In genomic region chr5:36644727-36645126, GRCh38 we compare ENCODE assay signal across 17 cellular contexts. TPM values are rescaled to one million over a fixed set of nuclear protein-coding genes. Genes with fewer than 3 reads are reported as not detected.
A peak's percentile ranks its signal among the peaks of the same experiment; 100 is the strongest.
DNase-seq lines count a peak whose midpoint lies in the region; ATAC-seq, FAIRE-seq and TF ChIP-seq lines count a peak whose summit lies in the region.
"Had no signal": no experiment of that assay in that cellular context is flagged by ENCODE, and none has a peak within 500 bp of the region (broad histone marks: within the 10 kb centered on the region; RNA-seq: fewer than 3 reads in every experiment).

No MANE protein-coding gene starts in this region.

- H3K14ac ChIP-seq in mesenchymal stem cell (ENCODE audit: low read length in 2 of 2) = no peak overlapping the region

- H3K27ac ChIP-seq in left ventricle myocardium inferior (replicated peaks) (peak overlapping the region; percentile 91), right cardiac atrium (ENCODE audit: low read length) (no peak overlapping the region), astrocyte (ENCODE audit: low read depth, low read length) (no peak overlapping the region), mesenchymal stem cell (ENCODE audit: low read length, poor library complexity, severe bottlenecking) (no peak overlapping the region)
- H3K27ac ChIP-seq: BLaER1 treated with 17β-estradiol and CSF1 and Interleukin-3, amounts not matched to agents 10 nM and 100 nM had no signal

- H3K9me3 ChIP-seq in left ventricle myocardium inferior (replicated peaks) = no peaks in the 10 kb centered on the region
- H3K9me3 ChIP-seq in right cardiac atrium (ENCODE audit: control insufficient read depth, low read length) = no peaks in the 10 kb centered on the region
- no peaks in the 10 kb centered on the region for H3K9me3 ChIP-seq in astrocyte (ENCODE audit: insufficient read depth, low read depth, low read length)
- no peaks in the 10 kb centered on the region for H3K9me3 ChIP-seq in mesenchymal stem cell (ENCODE audit: control insufficient read depth, low read length)
- H3K9me3 ChIP-seq: BLaER1 treated with 17β-estradiol and CSF1 and Interleukin-3, amounts not matched to agents 10 nM and 100 nM had no signal

- peaks cover 43% of the 10 kb centered on the region for H3K4me1 Mint-ChIP-seq in astrocyte (ENCODE audit: low read depth, unreplicated experiment)
- no peaks in the 10 kb centered on the region for H3K4me1 Mint-ChIP-seq in T-helper 2 cell treated with Interferon-gamma antibody and Interleukin-4, amounts not matched to agents 5 μg/mL and 100 μg/mL, for 36 hours (ENCODE audit: low read depth)

- TF ChIP-seq CTCF in left ventricle myocardium inferior (IDR thresholded peaks at IDR 0.05; ENCODE audit: borderline replicate concordance) (no peak), astrocyte (IDR thresholded peaks at IDR 0.05; ENCODE audit: insufficient read depth, low read depth, low read length) (no peak)

- H4K8ac ChIP-seq in mesenchymal stem cell (ENCODE audit: low read length) = no peak overlapping the region

- H3K9me3 Mint-ChIP-seq in astrocyte (ENCODE audit: unreplicated experiment) = no peaks in the 10 kb centered on the region
- no peaks in the 10 kb centered on the region for H3K9me3 Mint-ChIP-seq in T-helper 2 cell treated with Interferon-gamma antibody and Interleukin-4, amounts not matched to agents 5 μg/mL and 100 μg/mL, for 36 hours

- H2BK15ac ChIP-seq in mesenchymal stem cell (ENCODE audit: low read depth, poor library complexity, severe bottlenecking) = no peak overlapping the region

- H4K91ac ChIP-seq in mesenchymal stem cell (ENCODE audit: low read length) = no peak overlapping the region

- no peak for DNase-seq in left ventricle myocardium inferior
- DNase-seq in right cardiac atrium = no peak
- DNase-seq in astrocyte (ENCODE audit: low read depth) = peak; percentile 83
- no peak for DNase-seq in mesenchymal stem cell
- no peak for DNase-seq in T-helper 2 cell treated with Interferon-gamma antibody and Interleukin-4, amounts not matched to agents 5 μg/mL and 100 μg/mL, for 36 hours (ENCODE audit: low spot score)
- no peak for DNase-seq in activated T-cell treated with anti-CD3 and anti-CD28 coated beads, Interleukin-2, amount 50 U/mL, for 48 hours
- no peak for DNase-seq in NCI-H446 (lab: John Stamatoyannopoulos, UW)
- DNase-seq: 8988T, DMS 273 treated with DMSO at 0.1 percent for 48 hours, H7, NCI-H1048, NCI-H146, NCI-H2081 treated with DMSO at 0.1 percent for 48 hours, NCI-H2227 treated with DMSO at 0.1 percent for 48 hours, NCI-H69 had no signal

- H3K36me3 ChIP-seq in left ventricle myocardium inferior = no peaks in the 10 kb centered on the region
- H3K36me3 ChIP-seq in astrocyte (ENCODE audit: insufficient read depth, low read length) = no peaks in the 10 kb centered on the region
- peaks cover 0 to 57% of the 10 kb centered on the region in 2 experiments for H3K36me3 ChIP-seq in mesenchymal stem cell (ENCODE audit: control insufficient read depth in 1 of 2, insufficient read depth in 2 of 2, low read depth in 1 of 2, low read length in 2 of 2)

- WGBS in right cardiac atrium = 94% methylated on average over 3 of the region's 3 CpGs
- WGBS in mesenchymal stem cell = 60% methylated on average over 1 of the region's 3 CpGs

- H3K4ac ChIP-seq in mesenchymal stem cell (ENCODE audit: low read depth in 1 of 2, low read length in 2 of 2) = no peak overlapping the region

- no peaks in the 10 kb centered on the region for H3K79me2 ChIP-seq in astrocyte (ENCODE audit: insufficient read depth, low read length)

- H3K4me3 ChIP-seq in left ventricle myocardium inferior (no peak overlapping the region), right cardiac atrium (ENCODE audit: low read length) (no peak overlapping the region), astrocyte (ENCODE audit: insufficient read depth, low read depth, low read length) (no peak overlapping the region), mesenchymal stem cell (ENCODE audit: insufficient read depth in 1 of 2, low read depth in 1 of 2, low read length in 2 of 2) (no peak overlapping the region)
- H3K4me3 ChIP-seq: BLaER1 treated with 17β-estradiol and CSF1 and Interleukin-3, amounts not matched to agents 10 nM and 100 nM had no signal

- no peak for FAIRE-seq in astrocyte (lab: Jason Lieb, UNC)

- H3K4me2 ChIP-seq in astrocyte (ENCODE audit: low read length) (no peak overlapping the region), mesenchymal stem cell (ENCODE audit: low read length, poor library complexity, severe bottlenecking) (no peak overlapping the region)
- H3K4me2 ChIP-seq: BLaER1 treated with 17β-estradiol and CSF1 and Interleukin-3, amounts not matched to agents 10 nM and 100 nM had no signal

- no peak overlapping the region for H3K18ac ChIP-seq in mesenchymal stem cell (ENCODE audit: low read depth in 1 of 2, low read length in 2 of 2)

- no peak overlapping the region for H2AK5ac ChIP-seq in mesenchymal stem cell (ENCODE audit: low read length, severe bottlenecking)

- no peak overlapping the region for H2BK12ac ChIP-seq in mesenchymal stem cell (ENCODE audit: low read length in 2 of 2)

- H3K27me3 ChIP-seq in left ventricle myocardium inferior (ENCODE audit: low read depth) (no peaks in the 10 kb centered on the region), right cardiac atrium (ENCODE audit: control insufficient read depth, insufficient read depth) (no peaks in the 10 kb centered on the region), astrocyte (ENCODE audit: insufficient read depth, low read length) (no peaks in the 10 kb centered on the region), mesenchymal stem cell (ENCODE audit: control insufficient read depth in 1 of 2, insufficient read depth in 1 of 2, low read length in 2 of 2) (peaks cover 0 to 6% of the 10 kb centered on the region in 2 experiments)
- H3K27me3 ChIP-seq: BLaER1 treated with 17β-estradiol and CSF1 and Interleukin-3, amounts not matched to agents 10 nM and 100 nM had no signal

- intact Hi-C loops in left ventricle myocardium inferior (cut with micrococcal nuclease) (no loop called here), right cardiac atrium (cut with DNase I) (no loop called here)

- peaks cover 74% of the 10 kb centered on the region for H3K4me1 ChIP-seq in left ventricle myocardium inferior
- H3K4me1 ChIP-seq in right cardiac atrium (ENCODE audit: control insufficient read depth, insufficient read depth, low read length) = no peaks in the 10 kb centered on the region
- H3K4me1 ChIP-seq in astrocyte (ENCODE audit: insufficient read depth, low read length) = peaks cover 19% of the 10 kb centered on the region
- peaks cover 2% of the 10 kb centered on the region for H3K4me1 ChIP-seq in mesenchymal stem cell (ENCODE audit: control insufficient read depth, insufficient read depth, low read depth, low read length)

- no peak overlapping the region for H3K9ac ChIP-seq in astrocyte (ENCODE audit: low read length)
- no peak overlapping the region for H3K9ac ChIP-seq in mesenchymal stem cell (ENCODE audit: low read length)
- H3K9ac ChIP-seq: BLaER1 treated with 17β-estradiol and CSF1 and Interleukin-3, amounts not matched to agents 10 nM and 100 nM had no signal

- peaks cover 3% of the 10 kb centered on the region for H3K36me3 Mint-ChIP-seq in astrocyte (ENCODE audit: low read depth, unreplicated experiment)
- no peaks in the 10 kb centered on the region for H3K36me3 Mint-ChIP-seq in T-helper 2 cell treated with Interferon-gamma antibody and Interleukin-4, amounts not matched to agents 5 μg/mL and 100 μg/mL, for 36 hours (ENCODE audit: low read depth)

- no peak overlapping the region for H3K23ac ChIP-seq in mesenchymal stem cell (ENCODE audit: low read length in 2 of 2)

- ATAC-seq in right cardiac atrium (no peak), HG02642 (IDR thresholded peaks at IDR 0.05; ENCODE audit: poor library complexity, unreplicated experiment) (no peak)

- H2BK120ac ChIP-seq in mesenchymal stem cell (ENCODE audit: low read depth, low read length) = no peak overlapping the region

- H2AFZ ChIP-seq in astrocyte (ENCODE audit: low read depth, low read length) = no peak overlapping the region
- no peak overlapping the region for H2AFZ ChIP-seq in mesenchymal stem cell (ENCODE audit: low read depth, low read length)

- H3K79me1 ChIP-seq in mesenchymal stem cell (replicated peaks; ENCODE audit: low read length, poor library complexity, severe bottlenecking) = no peaks in the 10 kb centered on the region

- no peak overlapping the region for H3K4me3 Mint-ChIP-seq in astrocyte (ENCODE audit: unreplicated experiment)
- H3K4me3 Mint-ChIP-seq in T-helper 2 cell treated with Interferon-gamma antibody and Interleukin-4, amounts not matched to agents 5 μg/mL and 100 μg/mL, for 36 hours = no peak overlapping the region

- peak overlapping the region; percentile 71 for H3K27ac Mint-ChIP-seq in astrocyte (ENCODE audit: unreplicated experiment)
- no peak overlapping the region for H3K27ac Mint-ChIP-seq in T-helper 2 cell treated with Interferon-gamma antibody and Interleukin-4, amounts not matched to agents 5 μg/mL and 100 μg/mL, for 36 hours

- H3K27me3 Mint-ChIP-seq in astrocyte (ENCODE audit: low read depth, unreplicated experiment) = no peaks in the 10 kb centered on the region
- H3K27me3 Mint-ChIP-seq in T-helper 2 cell treated with Interferon-gamma antibody and Interleukin-4, amounts not matched to agents 5 μg/mL and 100 μg/mL, for 36 hours (ENCODE audit: low read depth) = peaks cover 22% of the 10 kb centered on the region

- peak overlapping the region; percentile 79 for H2BK5ac ChIP-seq in mesenchymal stem cell (ENCODE audit: low read depth, low read length, poor library complexity, severe bottlenecking)

- no peaks in the 10 kb centered on the region for H4K20me1 ChIP-seq in astrocyte (ENCODE audit: insufficient read depth, low read length)
- H4K20me1 ChIP-seq: BLaER1 treated with 17β-estradiol and CSF1 and Interleukin-3, amounts not matched to agents 10 nM and 100 nM had no signal

RNA-seq across cellular contexts. Expression of gene SLC1A3, which starts 38.3 kb away (rescaled TPM):
- total RNA-seq in left ventricle myocardium inferior (144 TPM), right cardiac atrium (10 to 100 TPM; 31.1 to 44.5 (median 35.2) TPM), astrocyte (20.9 and 23.8 TPM in 2 replicates)
- 21.7 TPM for polyA plus RNA-seq in right cardiac atrium
- not detected for polyA plus RNA-seq in mesenchymal stem cell (2013, experiment 1 of 2)
- polyA plus RNA-seq in mesenchymal stem cell (2013, experiment 2 of 2) = 0.04 TPM
